9 cellular contexts compared by ENCODE assay signal in genomic region chr18:35095983-35096676, GRCh38. TPM values are rescaled to one million over a fixed set of nuclear protein-coding genes. Genes with fewer than 3 reads are reported as not detected.
DNase-seq lines count a peak whose midpoint lies in the region; ATAC-seq, FAIRE-seq and TF ChIP-seq lines count a peak whose summit lies in the region.
"Had no signal": no experiment of that assay in that cellular context is flagged by ENCODE, and none has a peak within 500 bp of the region (broad histone marks: within the 10 kb centered on the region; RNA-seq: fewer than 3 reads in every experiment).

No MANE protein-coding gene starts in this region.

- DNase-seq in chondrocyte (ENCODE audit: low spot score) (no peak), NCI-H2227 (lab: John Stamatoyannopoulos, UW; ENCODE audit: unreplicated experiment) (no peak), HepG2 (ENCODE audit: low spot score) (no peak), Right ventricle myocardium inferior (ENCODE audit: missing footprints) (no peak), Kasumi-1 (lab: John Stamatoyannopoulos, UW) (no peak)
- DNase-seq: DND-41 had no signal

- H3K27ac Mint-ChIP-seq in chondrocyte (ENCODE audit: unreplicated experiment) = peak overlapping the region; percentile 42

- H3K36me3 Mint-ChIP-seq in chondrocyte (ENCODE audit: low read depth) = no peaks in the 10 kb centered on the region

- no peak overlapping the region for H3K4me2 ChIP-seq in HepG2 (ENCODE audit: low read depth, low read length)

- ATAC-seq in GM18498 (IDR thresholded peaks at IDR 0.05; ENCODE audit: unreplicated experiment) = peak; percentile 79
- ATAC-seq in GM21367 (IDR thresholded peaks at IDR 0.05; ENCODE audit: unreplicated experiment) = peak; percentile 50
- ATAC-seq in HG03139 (IDR thresholded peaks at IDR 0.05; ENCODE audit: unreplicated experiment) = peak; percentile 74
- no peak for ATAC-seq in HepG2
- ATAC-seq in Right ventricle myocardium inferior = no peak

- FAIRE-seq in HepG2 (lab: Jason Lieb, UNC) = no peak

- H3K79me2 ChIP-seq in HepG2 (ENCODE audit: insufficient read depth, low read length) = no peaks in the 10 kb centered on the region

- no peak overlapping the region for H2AFZ ChIP-seq in HepG2 (ENCODE audit: low read length)

- no peak overlapping the region for H3K4me3 Mint-ChIP-seq in chondrocyte (ENCODE audit: unreplicated experiment)

- no peak overlapping the region for H3K27ac ChIP-seq in HepG2 (ENCODE audit: extremely low read length, insufficient read depth, low read length)

- no peaks in the 10 kb centered on the region for H3K27me3 Mint-ChIP-seq in chondrocyte (ENCODE audit: low read depth)

- CTCF ChIA-PET in HepG2 (lab: Yijun Ruan, JAX; ENCODE audit: low intra/inter-chr PET ratio, low total read pairs) = no interaction called here

- no peak overlapping the region for H3K4me3 ChIP-seq in HepG2 (replicated peaks in 1 of 3; ENCODE audit: insufficient read depth in 1 of 3, low read depth in 2 of 3, low read length in 3 of 3)

- BruUV-seq in HepG2 (replicated peaks; lab: Mats Ljungman, UMichigan) = no TSS peak

- peaks cover 12% of the 10 kb centered on the region for H3K4me1 ChIP-seq in HepG2 (ENCODE audit: insufficient read depth, low read length)

- no peak for TF ChIP-seq RAD21 in HepG2 (CRISPR knock-in tag; IDR thresholded peaks at IDR 0.05)

- POLR2A ChIA-PET in HepG2 (lab: Yijun Ruan, JAX) = no interaction called here

- peaks cover 9% of the 10 kb centered on the region for H3K4me1 Mint-ChIP-seq in chondrocyte (ENCODE audit: low read depth)

- 100% methylated on average over 1 of the region's 1 CpG for WGBS in HepG2 (ENCODE audit: low lambda C conversion rate)

- in situ Hi-C loops in HepG2 (cut with HindIII; ENCODE audit: extremely low pct_ligation_motif_present, low pct_unique_long_range_greater_than_20kb) = no loop called here

- TF ChIP-seq POLR2A in HepG2 (IDR thresholded peaks at IDR 0.05; ENCODE audit: insufficient read depth in 1 of 2, low read depth in 2 of 2, low read length in 2 of 2) = no peak

- no peaks in the 10 kb centered on the region for H3K9me3 ChIP-seq in HepG2 (ENCODE audit: low read length)

- no peaks in the 10 kb centered on the region for H4K20me1 ChIP-seq in HepG2 (ENCODE audit: insufficient read depth, low read length)

- peaks cover 2 to 4% of the 10 kb centered on the region in 2 experiments; a peak in 4 of 5 replicates for H3K36me3 ChIP-seq in HepG2 (replicated peaks in 1 of 2; ENCODE audit: control insufficient read depth in 1 of 2, insufficient read depth in 2 of 2, low read length in 2 of 2)

- TF ChIP-seq CTCF in chondrocyte (IDR thresholded peaks at IDR 0.05) (no peak), HepG2 (CRISPR knock-in tag; IDR thresholded peaks at IDR 0.05) (no peak)

- no peaks in the 10 kb centered on the region for H3K9me3 Mint-ChIP-seq in chondrocyte (ENCODE audit: low read depth)

- intact Hi-C loops in HepG2 (cut with micrococcal nuclease; ENCODE audit: unreplicated experiment) (no loop called here), Right ventricle myocardium inferior (cut with DNase I) (no loop called here)

- no peak overlapping the region for H3K9ac ChIP-seq in HepG2 (ENCODE audit: insufficient read depth, low read depth, low read length)

- H3K27me3 ChIP-seq in HepG2 (ENCODE audit: control insufficient read depth in 1 of 2, insufficient read depth in 2 of 2, low read length in 2 of 2) = no peaks in the 10 kb centered on the region

- TF ChIP-seq EP300 in HepG2 (IDR thresholded peaks at IDR 0.05; ENCODE audit: low read depth in 2 of 2, low read length in 2 of 2) = no peak
- TF ChIP-seq EP300 in HepG2 (CRISPR knock-in tag; IDR thresholded peaks at IDR 0.05; ENCODE audit: borderline replicate concordance) = no peak

TF ChIP-seq in HepG2, 621 proteins besides CTCF, POLR2A, EP300 and RAD21:
- TF ChIP-seq ZNF121 (CRISPR knock-in tag; IDR thresholded peaks at IDR 0.05) (no peak), ZNF232 (CRISPR knock-in tag; IDR thresholded peaks at IDR 0.05; ENCODE audit: borderline replicate concordance) (no peak), CC2D1A (CRISPR knock-in tag; IDR thresholded peaks at IDR 0.05) (no peak), MED1 (CRISPR knock-in tag; IDR thresholded peaks at IDR 0.05) (no peak), RBM39 (IDR thresholded peaks at IDR 0.05; ENCODE audit: low read depth, low read length, poor library complexity, severe bottlenecking) (no peak), KLF16 (CRISPR knock-in tag; IDR thresholded peaks at IDR 0.05) (no peak), ZNF564 (CRISPR knock-in tag; IDR thresholded peaks at IDR 0.05) (no peak)

RNA-seq across cellular contexts. Expression of gene MAPRE2, which starts 54.9 kb away (rescaled TPM):
- 23.4 to 30.3 TPM (median 26.0 TPM) in 3 replicates for total RNA-seq in chondrocyte
- 34.5 and 59.9 TPM in 2 replicates for total RNA-seq in HepG2 (2016; rRNA removed; fragmentation: Illumina TruSeq; extraction: Trizol)
- 3.2 and 3.3 TPM in 2 replicates for total RNA-seq in HepG2 (2016; cell fraction: cytosol; rRNA removed; fragmentation: Illumina TruSeq; extraction: Trizol; ENCODE audit: low read depth)
- total RNA-seq in HepG2 (2016; cell fraction: insoluble cytoplasmic fraction; rRNA removed; fragmentation: Illumina TruSeq; extraction: Trizol) = 28.5 and 57.7 TPM in 2 replicates
- 11.0 and 11.4 TPM in 2 replicates for total RNA-seq in HepG2 (2016; cell fraction: membrane; rRNA removed; fragmentation: Illumina TruSeq; extraction: Trizol)
- 35.9 and 36.8 TPM in 2 replicates for total RNA-seq in HepG2 (2016; cell fraction: nucleus; rRNA removed; fragmentation: Illumina TruSeq; extraction: Trizol)
- 45.9 and 67.9 TPM in 2 replicates for polyA plus RNA-seq in HepG2 (2011; rRNA removed)
- polyA plus RNA-seq in HepG2 (2011; cell fraction: cytosol; rRNA removed) = 44.7 and 50.7 TPM in 2 replicates
- 22.5 and 24.0 TPM in 2 replicates for polyA plus RNA-seq in HepG2 (2011; cell fraction: nucleus; rRNA removed)
- polyA plus RNA-seq in HepG2 (2012) = 38.3 and 53.1 TPM in 2 replicates
- polyA plus RNA-seq in HepG2 (2016; cell fraction: cytosol; fragmentation: Illumina TruSeq; extraction: Trizol; ENCODE audit: low read depth) = 2.5 and 2.7 TPM in 2 replicates
- polyA plus RNA-seq in HepG2 (2016; cell fraction: insoluble cytoplasmic fraction; fragmentation: Illumina TruSeq; extraction: Trizol; ENCODE audit: low read depth) = 79.4 and 84.4 TPM in 2 replicates
- 9.2 and 9.5 TPM in 2 replicates for polyA plus RNA-seq in HepG2 (2016; cell fraction: membrane; fragmentation: Illumina TruSeq; extraction: Trizol; ENCODE audit: low read depth)
- polyA plus RNA-seq in HepG2 (2016; cell fraction: nucleus; fragmentation: Illumina TruSeq; extraction: Trizol; ENCODE audit: insufficient read depth, low read depth) = 23.3 and 29.2 TPM in 2 replicates
- 44.6 and 79.7 TPM in 2 replicates for polyA minus RNA-seq in HepG2 (2011; rRNA and poly(A)+ RNA removed; ENCODE audit: low replicate concordance)
- polyA minus RNA-seq in HepG2 (2011; cell fraction: cytosol; rRNA and poly(A)+ RNA removed) = 60.2 and 76.8 TPM in 2 replicates
- polyA minus RNA-seq in HepG2 (2011; cell fraction: nucleus; rRNA and poly(A)+ RNA removed) = 83.6 and 91.6 TPM in 2 replicates
- 112 TPM for total RNA-seq in Right ventricle myocardium inferior

Comparison
In these comparisons a context has a peak if more than half of its experiments do, and no peak if none do; other contexts are left out.
1. ATAC-seq: peak in GM18498 (single experiment), GM21367 (single experiment) and HG03139 (single experiment); none in HepG2 (single experiment) and Right ventricle myocardium inferior (single experiment).